In genomic region chr1:223034270-223034798, GRCh38 we compare ENCODE assay signal across 27 cellular contexts.
"Had no signal": no experiment of that assay in that cellular context is flagged by ENCODE, and none has a peak within 500 bp of the region (broad histone marks: within the 10 kb centered on the region; RNA-seq: fewer than 3 reads in every experiment).

No MANE protein-coding gene starts in this region.

- DNase-seq: hypothalamus; left cardiac atrium; lower lobe of right lung; mesenchymal stem cell; naive B cell; natural killer cell; nephron progenitor cell; ovary; right cardiac atrium; stimulated activated CD4-positive, alpha-beta T cell treated with anti-CD3 and anti-CD28 coated beads, Interleukin-12 subunit alpha, Interleukin-12 subunit beta, amount 100 ng/mL, for 4 hours; stimulated activated CD4-positive, alpha-beta T cell treated with anti-CD3 and anti-CD28 coated beads, Interleukin-15, amount 100 ng/mL, for 24 hours; stimulated activated CD4-positive, alpha-beta T cell treated with anti-CD3 and anti-CD28 coated beads, Interleukin-2, amount 100 ng/mL, for 24 hours; stimulated activated CD4-positive, alpha-beta T cell treated with anti-CD3 and anti-CD28 coated beads, Interleukin-4, amount 100 ng/mL, for 1 hour; stimulated activated naive B cell treated with anti-CD40 and anti-IgM and Interleukin-4, amounts not matched to agents 10 μg/mL and 1 μg/mL and 100 μg/mL, for 72 hours; stimulated activated naive CD8-positive, alpha-beta T cell treated with anti-CD3 and anti-CD28 coated beads, Interleukin-15, Interleukin-2, amounts not matched to agents 100 U/mL and 50 U/mL, for 24 hours; stomach; tibial artery; uterus had no signal

- H3K9me3 ChIP-seq: lower lobe of right lung, ovary, stomach, suprapubic skin, thoracic aorta, tibial artery, uterus had no signal

- H3K27ac ChIP-seq: lower lobe of right lung, neural progenitor cell, ovary, skin epidermis, stomach, suprapubic skin, thoracic aorta, tibial artery, uterus had no signal

- H3K4me2 ChIP-seq: neural progenitor cell had no signal

- H3K36me3 ChIP-seq: lower lobe of right lung, neural progenitor cell, ovary, stomach, suprapubic skin, thoracic aorta, tibial artery, uterus had no signal

- H3K4me1 ChIP-seq: lower lobe of right lung, stomach, uterus had no signal

- H3K36me3 Mint-ChIP-seq: mesothelial cell of epicardium; naive B cell; natural killer cell; neural progenitor cell; stimulated activated naive B cell treated with anti-CD40 and anti-IgM and Interleukin-4, amounts not matched to agents 10 μg/mL and 1 μg/mL and 100 μg/mL, for 72 hours; type B pancreatic cell had no signal

- H3K4me3 ChIP-seq: lower lobe of right lung, neural progenitor cell, ovary, skin epidermis, stomach, suprapubic skin, thoracic aorta, tibial artery, uterus had no signal

- H3K27ac Mint-ChIP-seq: mesothelial cell of epicardium; natural killer cell; nephron progenitor cell; neural progenitor cell; progenitor cell of endocrine pancreas; stimulated activated naive B cell treated with anti-CD40 and anti-IgM and Interleukin-4, amounts not matched to agents 10 μg/mL and 1 μg/mL and 100 μg/mL, for 72 hours; type B pancreatic cell had no signal

- ATAC-seq: left lobe of liver; lower lobe of right lung; right cardiac atrium; sciatic nerve; stimulated activated naive B cell treated with anti-CD40 and anti-IgM and Interleukin-4, amounts not matched to agents 10 μg/mL and 1 μg/mL and 100 μg/mL, for 72 hours; stimulated activated naive CD8-positive, alpha-beta T cell treated with anti-CD3 and anti-CD28 coated beads, Interleukin-15, Interleukin-2, amounts not matched to agents 100 U/mL and 50 U/mL, for 24 hours had no signal

- H3K4me1 Mint-ChIP-seq: naive B cell; natural killer cell; stimulated activated naive B cell treated with anti-CD40 and anti-IgM and Interleukin-4, amounts not matched to agents 10 μg/mL and 1 μg/mL and 100 μg/mL, for 72 hours had no signal

- H3K9me3 Mint-ChIP-seq: mesothelial cell of epicardium; naive B cell; natural killer cell; stimulated activated naive B cell treated with anti-CD40 and anti-IgM and Interleukin-4, amounts not matched to agents 10 μg/mL and 1 μg/mL and 100 μg/mL, for 72 hours had no signal

- H3K9ac ChIP-seq: neural progenitor cell had no signal

- H3K4me3 Mint-ChIP-seq: mesothelial cell of epicardium; naive B cell; natural killer cell; nephron progenitor cell; neural progenitor cell; stimulated activated naive B cell treated with anti-CD40 and anti-IgM and Interleukin-4, amounts not matched to agents 10 μg/mL and 1 μg/mL and 100 μg/mL, for 72 hours; type B pancreatic cell had no signal

- H3K27me3 ChIP-seq: ovary, stomach, tibial artery, uterus had no signal

- H2AFZ ChIP-seq: neural progenitor cell had no signal
